In the genomic region with DNA sequence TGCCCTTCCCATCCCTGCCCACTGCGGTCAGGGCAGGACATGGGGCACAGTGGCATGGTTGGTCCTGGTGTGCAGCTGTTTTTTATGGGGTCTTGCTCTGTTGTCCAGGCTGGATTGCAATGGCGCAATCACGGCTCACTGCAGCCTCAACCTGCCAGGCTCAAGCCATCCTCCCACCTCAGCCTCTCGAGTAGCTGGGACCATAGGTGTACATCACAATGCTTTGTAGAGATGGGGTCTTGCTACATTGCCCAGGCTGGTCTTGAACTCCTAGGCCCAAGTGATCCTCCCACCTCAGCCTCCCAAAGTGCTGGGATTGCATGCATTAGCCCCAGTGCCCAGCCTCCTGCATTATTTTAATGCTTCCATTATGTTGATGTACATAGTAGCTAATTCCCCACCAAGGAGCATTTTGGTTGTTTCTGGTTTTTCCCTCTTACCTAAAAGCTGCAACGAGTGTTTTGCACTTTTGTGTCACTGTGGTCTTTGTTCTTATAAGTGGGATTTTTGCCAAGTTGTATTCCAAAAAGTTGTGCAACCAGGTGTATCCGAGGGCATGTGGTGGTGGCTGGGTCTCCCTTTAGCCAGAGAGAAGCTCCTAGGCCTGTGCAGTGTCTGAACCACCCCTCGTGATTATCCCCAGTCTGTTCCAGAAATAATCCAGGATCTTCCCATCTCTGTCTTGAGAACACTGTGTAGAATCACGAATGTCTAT, we compare ENCODE assay signal across 20 cellular contexts.
"Had no signal": no experiment of that assay in that cellular context is flagged by ENCODE, and none has a peak within 500 bp of the region (broad histone marks: within the 10 kb centered on the region; RNA-seq: fewer than 3 reads in every experiment).

No MANE protein-coding gene starts in this region.

- FAIRE-seq: kidney had no signal

- H2AFZ ChIP-seq: hepatocyte had no signal

- H3K27ac Mint-ChIP-seq: dendritic cell treated with granulocyte-macrophage colony-stimulating factor and Interleukin-4, amounts not matched to agents 40 ng/mL and 50 ng/mL, for 4 days; endodermal cell had no signal

- H3K4me3 Mint-ChIP-seq: dendritic cell treated with granulocyte-macrophage colony-stimulating factor and Interleukin-4, amounts not matched to agents 40 ng/mL and 50 ng/mL, for 4 days; endodermal cell; naive thymus-derived CD4-positive, alpha-beta T cell had no signal

- H3K27me3 ChIP-seq: hepatocyte, neutrophil, sigmoid colon, suprapubic skin, tibial artery, upper lobe of left lung, uterus had no signal

- H3K4me1 ChIP-seq: psoas muscle, sigmoid colon, tibial artery, upper lobe of left lung, uterus had no signal

- DNase-seq: head of caudate nucleus; kidney; left cardiac atrium; left ventricle myocardium superior; mammary epithelial cell; naive thymus-derived CD4-positive, alpha-beta T cell; psoas muscle; retina; sigmoid colon; stimulated activated CD4-positive, alpha-beta T cell treated with anti-CD3 and anti-CD28 coated beads, Interleukin-4, amount 100 ng/mL, for 4 hours; stimulated activated naive CD4-positive, alpha-beta T cell; tibial artery; uterus had no signal

- H3K4me2 ChIP-seq: hepatocyte had no signal

- H3K4me3 ChIP-seq: hepatocyte, psoas muscle, sigmoid colon, skin epidermis, suprapubic skin, tibial artery, upper lobe of left lung, uterus had no signal

- H3K4me1 Mint-ChIP-seq: endodermal cell had no signal

- H3K27me3 Mint-ChIP-seq: dendritic cell treated with granulocyte-macrophage colony-stimulating factor and Interleukin-4, amounts not matched to agents 40 ng/mL and 50 ng/mL, for 4 days; naive thymus-derived CD4-positive, alpha-beta T cell had no signal

- H3K27ac ChIP-seq: hepatocyte, neutrophil, psoas muscle, sigmoid colon, skin epidermis, suprapubic skin, tibial artery, upper lobe of left lung, uterus had no signal

- H3K36me3 ChIP-seq: uterus had no signal

- ATAC-seq: left cardiac atrium; left ventricle myocardium superior; naive thymus-derived CD4-positive, alpha-beta T cell; psoas muscle had no signal

- H3K9me3 Mint-ChIP-seq: dendritic cell treated with granulocyte-macrophage colony-stimulating factor and Interleukin-4, amounts not matched to agents 40 ng/mL and 50 ng/mL, for 4 days; endodermal cell; naive thymus-derived CD4-positive, alpha-beta T cell had no signal

- H3K79me2 ChIP-seq: hepatocyte had no signal

- H3K9me3 ChIP-seq: neutrophil, psoas muscle, sigmoid colon, suprapubic skin, tibial artery, upper lobe of left lung, uterus had no signal
